ENCODE assay signal across 3 cellular contexts in the genomic region with DNA sequence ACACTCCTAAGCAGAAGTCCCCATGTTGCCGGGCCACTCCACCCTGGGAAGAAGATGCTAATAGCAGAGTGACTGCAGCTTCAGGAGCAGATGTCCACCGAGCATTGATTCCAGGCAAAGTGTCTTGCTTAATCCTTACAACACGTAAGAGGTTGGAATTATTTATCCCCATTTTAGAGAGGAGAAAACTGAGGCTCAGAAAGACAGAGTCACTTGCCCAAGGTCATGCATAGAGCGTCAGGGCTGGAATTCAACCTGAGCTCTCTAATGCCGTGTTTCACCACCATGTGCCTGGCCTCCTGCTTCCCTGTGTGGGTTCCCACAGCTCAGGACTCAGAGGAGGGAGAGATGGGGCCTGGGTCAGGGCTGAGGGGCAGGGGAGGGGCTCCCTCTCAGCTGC. TPM values are rescaled to one million over a fixed set of nuclear protein-coding genes. Genes with fewer than 3 reads are reported as not detected.
"Had no signal": no experiment of that assay in that cellular context is flagged by ENCODE, and none has a peak within 500 bp of the region (broad histone marks: within the 10 kb centered on the region; RNA-seq: fewer than 3 reads in every experiment).

No MANE protein-coding gene starts in this region.

RNA-seq across cellular contexts. Expression of gene CSPG4, which starts 7.3 kb away (rescaled TPM):
- total RNA-seq: activated CD4-positive, alpha-beta T cell treated with anti-CD3 and anti-CD28 coated beads for 36 hours; activated CD8-positive, alpha-beta T cell treated with anti-CD3 and anti-CD28 coated beads, Interleukin-2, amount 10 ng/mL, durations not matched to agents 7 days and 5 days; T-helper 1 cell treated with Interleukin-12 subunit alpha and Interleukin-12 subunit beta and Interleukin-4 antibody, amounts not matched to agents 30 ng/mL and 1 ng/mL, for 36 hours had no signal
